Comparison of ENCODE assay signal across 20 cellular contexts in the genomic region with DNA sequence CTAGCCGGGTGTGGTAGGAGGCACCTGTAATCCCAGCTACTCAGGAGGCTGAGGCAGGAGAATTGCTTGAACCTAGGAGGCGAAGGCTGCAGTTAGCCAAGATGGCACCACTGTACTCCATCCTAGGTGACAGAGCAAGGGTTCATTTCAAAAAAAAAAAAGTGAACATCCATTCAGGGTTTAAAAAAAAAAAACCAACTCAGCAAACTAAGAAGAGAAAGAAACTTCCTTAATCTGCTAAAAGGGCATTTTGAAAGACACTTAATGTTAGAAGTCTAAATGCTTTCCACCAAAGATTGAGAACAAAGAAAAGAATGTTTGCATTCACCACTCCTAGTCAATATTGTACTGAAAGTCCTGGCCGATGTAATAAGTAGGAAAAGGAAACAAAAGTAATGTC.
"Had no signal": no experiment of that assay in that cellular context is flagged by ENCODE, and none has a peak within 500 bp of the region (broad histone marks: within the 10 kb centered on the region; RNA-seq: fewer than 3 reads in every experiment).

No MANE protein-coding gene starts in this region.

- H3K36me3 ChIP-seq: gastroesophageal sphincter, prostate gland, spleen, tibial artery had no signal

- H3K9me3 Mint-ChIP-seq: activated T-cell treated with anti-CD3 and anti-CD28 coated beads, Interleukin-2, amount 50 U/mL, for 4 hours; activated T-helper 2 cell treated with anti-CD3 and anti-CD28 coated beads, Interferon-gamma antibody, Interleukin-2, Interleukin-4, amounts not matched to agents 10 μg/mL and 5 μg/mL and 100 μg/mL, durations not matched to agents 14 hours and 24 hours and 36 hours; natural killer cell; T-helper 2 cell treated with Interferon-gamma antibody and Interleukin-4, amounts not matched to agents 5 μg/mL and 100 μg/mL, for 36 hours had no signal

- H3K27ac Mint-ChIP-seq: activated T-helper 2 cell treated with anti-CD3 and anti-CD28 coated beads, Interferon-gamma antibody, Interleukin-2, Interleukin-4, amounts not matched to agents 10 μg/mL and 5 μg/mL and 100 μg/mL, durations not matched to agents 14 hours and 24 hours and 36 hours; natural killer cell; T-helper 2 cell treated with Interferon-gamma antibody and Interleukin-4, amounts not matched to agents 5 μg/mL and 100 μg/mL, for 36 hours had no signal

- ATAC-seq: activated CD4-positive, CD25-positive, alpha-beta regulatory T cell treated with anti-CD3 and anti-CD28 coated beads, Interleukin-2, amount 50 U/mL, for 24 hours; activated T-cell treated with anti-CD3 and anti-CD28 coated beads, Interleukin-2, amount 50 U/mL, for 4 hours; gastroesophageal sphincter; left cardiac atrium; natural killer cell had no signal

- H3K27me3 Mint-ChIP-seq: activated CD4-positive, alpha-beta T cell treated with anti-CD3 and anti-CD28 coated beads, Interleukin-2, amount 10 ng/mL, durations not matched to agents 7 days and 5 days had no signal

- H3K27ac ChIP-seq: epithelial cell of prostate, gastroesophageal sphincter, prostate gland, spleen, tibial artery, VCaP had no signal

- H3K4me3 ChIP-seq: gastroesophageal sphincter, prostate gland, spleen, tibial artery had no signal

- H3K9me3 ChIP-seq: gastroesophageal sphincter, prostate gland, spleen, tibial artery had no signal

- H3K4me1 ChIP-seq: gastroesophageal sphincter, prostate gland, tibial artery had no signal

- H3K27me3 ChIP-seq: tibial artery had no signal

- DNase-seq: activated CD4-positive, alpha-beta T cell treated with anti-CD3 and anti-CD28 coated beads, Interleukin-2, amount 10 ng/mL, durations not matched to agents 7 days and 5 days; activated naive CD4-positive, alpha-beta T cell; activated T-cell treated with anti-CD3 and anti-CD28 coated beads, Interleukin-2, amount 50 U/mL, for 4 hours; cerebellar nuclear complex; cortex of kidney; islet precursor cell; left cardiac atrium; midbrain; natural killer cell; spleen; stimulated activated CD4-positive, alpha-beta T cell treated with anti-CD3 and anti-CD28 coated beads, Interleukin-4, amount 100 ng/mL, for 1 hour; stimulated activated naive CD4-positive, alpha-beta T cell treated with Interleukin-2 at 50 U/mL for 16 hours; tibial artery had no signal

- H3K4me3 Mint-ChIP-seq: activated CD4-positive, alpha-beta T cell treated with anti-CD3 and anti-CD28 coated beads, Interleukin-2, amount 10 ng/mL, durations not matched to agents 7 days and 5 days; activated T-cell treated with anti-CD3 and anti-CD28 coated beads, Interleukin-2, amount 50 U/mL, for 4 hours; natural killer cell; T-helper 2 cell treated with Interferon-gamma antibody and Interleukin-4, amounts not matched to agents 5 μg/mL and 100 μg/mL, for 36 hours had no signal
